In genomic region chr9:3939820-3940219, GRCh38 we compare ENCODE assay signal across 20 cellular contexts.
"Had no signal": no experiment of that assay in that cellular context is flagged by ENCODE, and none has a peak within 500 bp of the region (broad histone marks: within the 10 kb centered on the region; RNA-seq: fewer than 3 reads in every experiment).

No MANE protein-coding gene starts in this region.

- DNase-seq: dermis blood vessel endothelial cell; gastrocnemius medialis; heart right ventricle; hypothalamus; kidney; left colon; left ventricle myocardium superior; mesendoderm; naive B cell; nephron progenitor cell; psoas muscle; retina; right lobe of liver; stimulated activated CD4-positive, alpha-beta T cell treated with anti-CD3 and anti-CD28 coated beads, Interleukin-4, amount 100 ng/mL, for 1 hour; stimulated activated CD8-positive, alpha-beta memory T cell treated with anti-CD3 and anti-CD28 coated beads, Interleukin-4, amount 100 ng/mL, for 48 hours; stimulated activated naive CD8-positive, alpha-beta T cell treated with anti-CD3 and anti-CD28 coated beads, Interleukin-15, Interleukin-2, amounts not matched to agents 100 U/mL and 50 U/mL, for 24 hours; thyroid gland had no signal

- H3K9me3 ChIP-seq: gastrocnemius medialis, heart right ventricle, psoas muscle, right lobe of liver, suprapubic skin, thyroid gland had no signal

- H3K4me3 ChIP-seq: gastrocnemius medialis, heart right ventricle, lung, psoas muscle, right lobe of liver, suprapubic skin, thyroid gland had no signal

- H3K36me3 ChIP-seq: gastrocnemius medialis, heart right ventricle, right lobe of liver, suprapubic skin, thyroid gland had no signal

- ATAC-seq: gastrocnemius medialis; heart right ventricle; left colon; left ventricle myocardium superior; psoas muscle; right lobe of liver; stimulated activated effector memory CD8-positive, alpha-beta T cell treated with anti-CD3 and anti-CD28 coated beads, Interleukin-12 subunit alpha, Interleukin-12 subunit beta, amount 100 ng/mL, for 72 hours; stimulated activated naive CD8-positive, alpha-beta T cell treated with anti-CD3 and anti-CD28 coated beads, Interleukin-15, Interleukin-2, amounts not matched to agents 100 U/mL and 50 U/mL, for 24 hours had no signal

- H3K4me1 ChIP-seq: gastrocnemius medialis, psoas muscle, right lobe of liver, suprapubic skin had no signal

- H3K27me3 ChIP-seq: gastrocnemius medialis, heart right ventricle, right lobe of liver, suprapubic skin, thyroid gland had no signal

- H3K27ac ChIP-seq: gastrocnemius medialis, heart right ventricle, psoas muscle, right lobe of liver, suprapubic skin had no signal
